ENCODE assay signal across 8 cellular contexts in genomic region chr19:5691205-5691929, GRCh38. TPM values are rescaled to one million over a fixed set of nuclear protein-coding genes. Genes with fewer than 3 reads are reported as not detected.
A peak's percentile ranks its signal among the peaks of the same experiment; 100 is the strongest.
DNase-seq lines count a peak whose midpoint lies in the region; ATAC-seq and TF ChIP-seq lines count a peak whose summit lies in the region.

No MANE protein-coding gene starts in this region.

- no peak for TF ChIP-seq CTCF in activated CD8-positive, alpha-beta T cell treated with anti-CD3 and anti-CD28 coated beads for 36 hours (IDR thresholded peaks at IDR 0.05)
- TF ChIP-seq CTCF in epithelial cell of proximal tubule (conservative IDR thresholded peaks at IDR 0.05; ENCODE audit: low read depth, low read length), result no peak

- H3K4me3 ChIP-seq in epithelial cell of proximal tubule (ENCODE audit: low read depth, low read length) (peak overlapping the region; percentile 99), thymus (ENCODE audit: low read length) (peak overlapping the region; percentile 67)

- no peaks in the 10 kb centered on the region for H3K9me3 Mint-ChIP-seq in activated CD8-positive, alpha-beta T cell treated with anti-CD3 and anti-CD28 coated beads for 36 hours
- H3K9me3 Mint-ChIP-seq in naive thymus-derived CD8-positive, alpha-beta T cell, result no peaks in the 10 kb centered on the region

- H3K4me3 Mint-ChIP-seq in activated CD8-positive, alpha-beta T cell treated with anti-CD3 and anti-CD28 coated beads for 36 hours, result peak overlapping the region; percentile 99
- H3K4me3 Mint-ChIP-seq in naive thymus-derived CD8-positive, alpha-beta T cell, result peak overlapping the region; percentile 90 to 99 (median 94)

- 19% methylated on average over 43 of the region's 43 CpGs for WGBS in thymus

- peak overlapping the region; percentile 97 for H3K27ac Mint-ChIP-seq in activated CD8-positive, alpha-beta T cell treated with anti-CD3 and anti-CD28 coated beads for 36 hours
- H3K27ac Mint-ChIP-seq in naive thymus-derived CD8-positive, alpha-beta T cell, result peak overlapping the region; percentile 90 to 99 (median 96)

- H3K27ac ChIP-seq in thymus (ENCODE audit: low read depth), result peak overlapping the region; percentile 83

- H3K36me3 Mint-ChIP-seq in activated CD8-positive, alpha-beta T cell treated with anti-CD3 and anti-CD28 coated beads for 36 hours (ENCODE audit: low read depth), result peaks cover 43% of the 10 kb centered on the region
- peaks cover 0 to 34% (median 0%) of the 10 kb centered on the region in 3 donors for H3K36me3 Mint-ChIP-seq in naive thymus-derived CD8-positive, alpha-beta T cell

- peaks cover 53% of the 10 kb centered on the region for H3K36me3 ChIP-seq in thymus (ENCODE audit: control insufficient read depth, insufficient read depth)

- H3K27me3 ChIP-seq in thymus (ENCODE audit: control insufficient read depth, insufficient read depth), result no peaks in the 10 kb centered on the region

- H3K27me3 Mint-ChIP-seq in activated CD8-positive, alpha-beta T cell treated with anti-CD3 and anti-CD28 coated beads for 36 hours, result no peaks in the 10 kb centered on the region
- no peaks in the 10 kb centered on the region for H3K27me3 Mint-ChIP-seq in naive thymus-derived CD8-positive, alpha-beta T cell

- intact Hi-C loops in activated CD8-positive, alpha-beta T cell treated with anti-CD3 and anti-CD28 coated beads for 36 hours (cut with micrococcal nuclease), result loop anchor here (10.0 kb wide), 1 partner anchor 103 kb away; the partner anchor contains the start of gene DUS3L

- POLR2A ChIA-PET in activated CD8-positive, alpha-beta T cell treated with anti-CD3 and anti-CD28 coated beads for 36 hours (lab: Charles Lee), result interaction anchor here (0.6 to 20.6 kb wide), 25 partner anchors 8 to 1980 kb away, joined by 3 to 516 read pairs (median 4); partner anchors contain the start of genes CATSPERD, DUS3L, HSD11B1L and KDM4B
- POLR2A ChIA-PET in naive thymus-derived CD8-positive, alpha-beta T cell (lab: Charles Lee), result interaction anchor here (0.5 to 4.2 kb wide), 10 partner anchors 11 to 808 kb away, joined by 3 to 68 read pairs (median 4); partner anchors contain the start of genes CATSPERD, DUS3L, HSD11B1L and LONP1

- DNase-seq in Daoy (ENCODE audit: low read depth), result peak; percentile 59
- DNase-seq in NCI-H1092 (lab: John Stamatoyannopoulos, UW), result peak; percentile 21
- DNase-seq in activated CD8-positive, alpha-beta T cell treated with anti-CD3 and anti-CD28 coated beads for 36 hours, result peak; percentile 88
- DNase-seq in epithelial cell of proximal tubule (ENCODE audit: low read depth), result no peak
- peak in 5 of 10 donors; percentile 28 to 46 (median 35) for DNase-seq in naive thymus-derived CD8-positive, alpha-beta T cell
- DNase-seq in DMS153 (lab: John Stamatoyannopoulos, UW), result no peak

- no peaks in the 10 kb centered on the region for H3K9me3 ChIP-seq in thymus (ENCODE audit: control insufficient read depth)

- peak; percentile 11 for ATAC-seq in activated CD8-positive, alpha-beta T cell treated with anti-CD3 and anti-CD28 coated beads for 36 hours
- no peak for ATAC-seq in naive thymus-derived CD8-positive, alpha-beta T cell
- no peak for ATAC-seq in HG02870 (IDR thresholded peaks at IDR 0.05; ENCODE audit: unreplicated experiment)

- peaks cover 14% of the 10 kb centered on the region for H3K4me1 ChIP-seq in thymus (ENCODE audit: control insufficient read depth, insufficient read depth, low read length)

- CTCF ChIA-PET in activated CD8-positive, alpha-beta T cell treated with anti-CD3 and anti-CD28 coated beads for 36 hours (lab: Charles Lee), result interaction anchor here (0.7 to 1.6 kb wide), 3 partner anchors 27 to 113 kb away, joined by 3 to 4 read pairs (median 4); no protein-coding TSS in a partner anchor

- H3K4me1 Mint-ChIP-seq in activated CD8-positive, alpha-beta T cell treated with anti-CD3 and anti-CD28 coated beads for 36 hours (ENCODE audit: low read depth), result peaks cover 19% of the 10 kb centered on the region
- H3K4me1 Mint-ChIP-seq in naive thymus-derived CD8-positive, alpha-beta T cell, result peaks cover 19 to 36% (median 31%) of the 10 kb centered on the region in 4 donors

RNA-seq across cellular contexts. Expression of gene RPL36, which starts 1.3 kb away (rescaled TPM):
- total RNA-seq in Daoy (2014; rRNA removed; shearing (Covaris generic)), result 845 and 864 TPM in 2 replicates
- total RNA-seq in activated CD8-positive, alpha-beta T cell treated with anti-CD3 and anti-CD28 coated beads for 36 hours, result 1,000 to 10,000 TPM; 1,711 to 1,715 TPM
- total RNA-seq in epithelial cell of proximal tubule, result 808 and 1,224 TPM in 2 replicates
- total RNA-seq in naive thymus-derived CD8-positive, alpha-beta T cell, result 1,000 to 10,000 TPM; 1,442 to 1,445 TPM
- 1,000 to 10,000 TPM; 2,357 to 2,883 (median 2,631) TPM for polyA plus RNA-seq in naive thymus-derived CD8-positive, alpha-beta T cell
- 1,924 TPM for polyA plus RNA-seq in thymus

RNA-seq across cellular contexts. Expression of gene HSD11B1L, which starts 10.5 kb away (rescaled TPM):
- 2.2 and 6.3 TPM in 2 replicates for total RNA-seq in Daoy (2014; rRNA removed; shearing (Covaris generic))
- total RNA-seq in activated CD8-positive, alpha-beta T cell treated with anti-CD3 and anti-CD28 coated beads for 36 hours, result 1 to 10 TPM; 2.7 to 3.5 TPM
- 4.3 and 13.5 TPM in 2 replicates for total RNA-seq in epithelial cell of proximal tubule
- total RNA-seq in naive thymus-derived CD8-positive, alpha-beta T cell, result 1 to 10 TPM; 2.8 to 4.1 TPM
- 1 to 10 TPM; 5.5 to 6.0 (median 5.7) TPM for polyA plus RNA-seq in naive thymus-derived CD8-positive, alpha-beta T cell
- polyA plus RNA-seq in thymus, result 6.5 TPM

RNA-seq across cellular contexts. Expression of gene MICOS13, which starts 11.1 kb away (rescaled TPM):
- 70.3 and 76.2 TPM in 2 replicates for total RNA-seq in Daoy (2014; rRNA removed; shearing (Covaris generic))
- total RNA-seq in activated CD8-positive, alpha-beta T cell treated with anti-CD3 and anti-CD28 coated beads for 36 hours, result 10 to 100 TPM; 49.4 TPM
- 61.2 and 67.6 TPM in 2 replicates for total RNA-seq in epithelial cell of proximal tubule
- 10 to 100 TPM; 40.1 to 40.6 TPM for total RNA-seq in naive thymus-derived CD8-positive, alpha-beta T cell
- 100 to 1,000 TPM in 2 of 3 donors, 10 to 100 TPM in 1; 95.5 to 110 (median 102) TPM for polyA plus RNA-seq in naive thymus-derived CD8-positive, alpha-beta T cell
- polyA plus RNA-seq in thymus, result 67.6 TPM

RNA-seq across cellular contexts. Expression of gene LONP1, which starts 28.6 kb away (rescaled TPM):
- 65.1 and 81.0 TPM in 2 replicates for total RNA-seq in Daoy (2014; rRNA removed; shearing (Covaris generic))
- total RNA-seq in activated CD8-positive, alpha-beta T cell treated with anti-CD3 and anti-CD28 coated beads for 36 hours, result 100 to 1,000 TPM; 324 to 342 TPM
- total RNA-seq in epithelial cell of proximal tubule, result 115 and 134 TPM in 2 replicates
- 10 to 100 TPM; 74.3 to 75.3 TPM for total RNA-seq in naive thymus-derived CD8-positive, alpha-beta T cell
- polyA plus RNA-seq in naive thymus-derived CD8-positive, alpha-beta T cell, result 10 to 100 TPM; 19.9 to 45.5 (median 21.6) TPM
- 37.7 TPM for polyA plus RNA-seq in thymus

RNA-seq across cellular contexts. Expression of gene CATSPERD, which starts 29.1 kb away (rescaled TPM):
- not detected in 2 replicates for total RNA-seq in Daoy (2014; rRNA removed; shearing (Covaris generic))
- not detected for total RNA-seq in activated CD8-positive, alpha-beta T cell treated with anti-CD3 and anti-CD28 coated beads for 36 hours
- 0.65 TPM in 1 of 2 replicates, not detected in the other for total RNA-seq in epithelial cell of proximal tubule
- total RNA-seq in naive thymus-derived CD8-positive, alpha-beta T cell, result not detected
- polyA plus RNA-seq in naive thymus-derived CD8-positive, alpha-beta T cell, result not detected
- 0.05 TPM for polyA plus RNA-seq in thymus

Comparison
In these comparisons a context has a peak if more than half of its experiments do, and no peak if none do; other contexts are left out.
1. DNase-seq: peak in Daoy (single experiment), NCI-H1092 (single experiment) and activated CD8-positive, alpha-beta T cell treated with anti-CD3 and anti-CD28 coated beads for 36 hours (single experiment); none in epithelial cell of proximal tubule (single experiment) and DMS153 (single experiment).